Comparison of ENCODE assay signal across 1 cellular context in genomic region chr5:28012538-28012937, GRCh38.
TF ChIP-seq lines count a peak whose summit lies in the region.

No MANE protein-coding gene starts in this region.

TF ChIP-seq in SK-N-SH treated with all-trans-retinoic acid at 6 μM for 48 hours, 23 proteins besides CTCF, POLR2A, EP300 and RAD21 (continued from another document):
- TF ChIP-seq POU6F1 (CRISPR knock-in tag; IDR thresholded peaks at IDR 0.05; ENCODE audit: borderline replicate concordance, low read depth): no peak
- TF ChIP-seq CSDC2 (CRISPR knock-in tag; IDR thresholded peaks at IDR 0.05): no peak
- no peak for TF ChIP-seq ZC3H10 (CRISPR knock-in tag; IDR thresholded peaks at IDR 0.05)
- no peak for TF ChIP-seq CSRNP3 (CRISPR knock-in tag; IDR thresholded peaks at IDR 0.05)
- TF ChIP-seq ARNTL (CRISPR knock-in tag; IDR thresholded peaks at IDR 0.05; ENCODE audit: borderline replicate concordance, low read depth): no peak
- no peak for TF ChIP-seq GLIS3 (CRISPR knock-in tag; IDR thresholded peaks at IDR 0.05)
- TF ChIP-seq PPARA (CRISPR knock-in tag; IDR thresholded peaks at IDR 0.05; ENCODE audit: borderline replicate concordance): no peak
